Comparison of ENCODE assay signal across 9 cellular contexts in the genomic region with DNA sequence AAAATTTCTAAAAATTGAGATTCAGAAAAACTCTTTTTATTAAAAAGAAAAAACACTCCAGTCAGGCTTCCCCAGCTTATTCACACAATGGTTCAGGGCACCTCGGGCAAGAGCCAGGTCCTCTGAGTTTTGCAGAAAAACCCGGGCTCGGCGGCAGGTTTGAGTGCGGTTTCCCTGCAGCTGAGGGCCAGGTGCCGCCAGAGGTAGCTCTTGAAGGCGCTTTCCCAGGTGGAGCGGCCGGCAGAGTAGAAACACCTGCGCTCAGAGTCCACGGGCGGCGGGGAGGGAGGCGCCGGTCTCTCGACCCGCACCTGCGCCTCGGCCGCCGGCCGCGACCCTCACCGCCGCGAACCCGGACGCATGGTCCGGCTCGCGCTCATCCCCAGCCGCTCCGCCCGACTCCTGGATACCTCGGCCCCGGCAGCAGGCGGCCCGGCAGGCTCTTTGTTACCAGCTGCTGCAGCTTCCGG. TPM values are rescaled to one million over a fixed set of nuclear protein-coding genes. Genes with fewer than 3 reads are reported as not detected.
DNase-seq lines count a peak whose midpoint lies in the region; ATAC-seq, FAIRE-seq and TF ChIP-seq lines count a peak whose summit lies in the region.
"Had no signal": no experiment of that assay in that cellular context is flagged by ENCODE, and none has a peak within 500 bp of the region (broad histone marks: within the 10 kb centered on the region; RNA-seq: fewer than 3 reads in every experiment).

No MANE protein-coding gene starts in this region.

- ATAC-seq in A549 (peak; percentile 88 to 89; a peak in 5 of 6 replicates), GM18511 (IDR thresholded peaks at IDR 0.05; ENCODE audit: unreplicated experiment) (peak; percentile 32), HG03457 (IDR thresholded peaks at IDR 0.05; ENCODE audit: unreplicated experiment) (peak; percentile 13), sciatic nerve (no peak)
- ATAC-seq in activated CD8-positive, alpha-beta T cell treated with anti-CD3 and anti-CD28 coated beads, Interleukin-2, amount 10 ng/mL, durations not matched to agents 7 days and 5 days: peak; percentile 44
- ATAC-seq in stimulated activated effector memory CD8-positive, alpha-beta T cell treated with anti-CD3 and anti-CD28 coated beads, Interleukin-12 subunit alpha, Interleukin-12 subunit beta, amount 100 ng/mL, for 72 hours: no peak

- no peak for TF ChIP-seq RAD21 in A549 (conservative IDR thresholded peaks at IDR 0.05 in 1 of 2, IDR thresholded peaks at IDR 0.05 in 1 of 2)

- no peak for FAIRE-seq in A549 (lab: Jason Lieb, UNC)

- TF ChIP-seq EP300 in A549 (IDR thresholded peaks at IDR 0.05): no peak

- peaks cover 25% of the 10 kb centered on the region for H3K36me3 Mint-ChIP-seq in activated CD8-positive, alpha-beta T cell treated with anti-CD3 and anti-CD28 coated beads, Interleukin-2, amount 10 ng/mL, durations not matched to agents 7 days and 5 days (ENCODE audit: low read depth)
- peaks cover 21% of the 10 kb centered on the region for H3K36me3 Mint-ChIP-seq in stimulated activated effector memory CD8-positive, alpha-beta T cell treated with anti-CD3 and anti-CD28 coated beads, Interleukin-12 subunit alpha, Interleukin-12 subunit beta, amount 100 ng/mL, for 72 hours

- peaks cover 49% of the 10 kb centered on the region for H3K4me1 Mint-ChIP-seq in activated CD8-positive, alpha-beta T cell treated with anti-CD3 and anti-CD28 coated beads, Interleukin-2, amount 10 ng/mL, durations not matched to agents 7 days and 5 days (ENCODE audit: low read depth)
- H3K4me1 Mint-ChIP-seq in stimulated activated effector memory CD8-positive, alpha-beta T cell treated with anti-CD3 and anti-CD28 coated beads, Interleukin-12 subunit alpha, Interleukin-12 subunit beta, amount 100 ng/mL, for 72 hours: peaks cover 33% of the 10 kb centered on the region

- H3K27me3 Mint-ChIP-seq in activated CD8-positive, alpha-beta T cell treated with anti-CD3 and anti-CD28 coated beads, Interleukin-2, amount 10 ng/mL, durations not matched to agents 7 days and 5 days (ENCODE audit: low read depth): no peaks in the 10 kb centered on the region

- WGBS in A549 (ENCODE audit: missing lambda C conversion rate): 0% methylated on average over 6 of the region's 39 CpGs

- peak overlapping the region; percentile 81 to 97 for H3K27ac ChIP-seq in A549

- H3K4me3 ChIP-seq in A549 (peak overlapping the region; percentile 75), iPS-18c (ENCODE audit: insufficient read depth, low read depth, low read length) (peak overlapping the region; percentile 74)

- intact Hi-C loops in sciatic nerve (cut with DNase I): no loop called here

- H3K4me2 ChIP-seq in A549: peak overlapping the region; percentile 96

- peaks cover 14% of the 10 kb centered on the region; the same call in 2 of the 3 replicates for H3K4me1 ChIP-seq in A549

- CTCF ChIA-PET in A549 (lab: Yijun Ruan, JAX): interaction anchor here (0.9 kb wide), 1 partner anchor 11 kb away, joined by 3 read pairs; no protein-coding TSS in a partner anchor
- CTCF ChIA-PET in activated CD8-positive, alpha-beta T cell treated with anti-CD3 and anti-CD28 coated beads, Interleukin-2, amount 10 ng/mL, durations not matched to agents 7 days and 5 days (lab: Charles Lee): interaction anchor here (1.0 to 2.2 kb wide), 4 partner anchors 10 to 579 kb away, joined by 3 to 9 read pairs (median 5); no protein-coding TSS in a partner anchor

- no peak for TF ChIP-seq POLR2A in A549 (IDR thresholded peaks at IDR 0.05; ENCODE audit: low read length)

- DNase-seq in A549 (ENCODE audit: low read depth in 1 of 2, low spot score in 1 of 2): no peak
- no peak for DNase-seq in activated CD8-positive, alpha-beta T cell treated with anti-CD3 and anti-CD28 coated beads, Interleukin-2, amount 10 ng/mL, durations not matched to agents 7 days and 5 days
- DNase-seq in stimulated activated effector memory CD8-positive, alpha-beta T cell treated with anti-CD3 and anti-CD28 coated beads, Interleukin-12 subunit alpha, Interleukin-12 subunit beta, amount 100 ng/mL, for 72 hours (ENCODE audit: low spot score in 2 of 2): no peak
- DNase-seq in OCI-M2 (lab: John Stamatoyannopoulos, UW; ENCODE audit: unreplicated experiment): no peak
- DNase-seq in sciatic nerve (ENCODE audit: low spot score): no peak

- H3K9me3 ChIP-seq in A549 (no peaks in the 10 kb centered on the region), iPS-18c (ENCODE audit: control insufficient read depth, insufficient read depth, low read length) (no peaks in the 10 kb centered on the region)

- H3K27ac Mint-ChIP-seq in activated CD8-positive, alpha-beta T cell treated with anti-CD3 and anti-CD28 coated beads, Interleukin-2, amount 10 ng/mL, durations not matched to agents 7 days and 5 days: peak overlapping the region; percentile 96
- peak overlapping the region; percentile 97 for H3K27ac Mint-ChIP-seq in stimulated activated effector memory CD8-positive, alpha-beta T cell treated with anti-CD3 and anti-CD28 coated beads, Interleukin-12 subunit alpha, Interleukin-12 subunit beta, amount 100 ng/mL, for 72 hours

- H3K4me3 Mint-ChIP-seq in activated CD8-positive, alpha-beta T cell treated with anti-CD3 and anti-CD28 coated beads, Interleukin-2, amount 10 ng/mL, durations not matched to agents 7 days and 5 days: peak overlapping the region; percentile 90
- H3K4me3 Mint-ChIP-seq in stimulated activated effector memory CD8-positive, alpha-beta T cell treated with anti-CD3 and anti-CD28 coated beads, Interleukin-12 subunit alpha, Interleukin-12 subunit beta, amount 100 ng/mL, for 72 hours: peak overlapping the region; percentile 94

- H3K9me3 Mint-ChIP-seq in activated CD8-positive, alpha-beta T cell treated with anti-CD3 and anti-CD28 coated beads, Interleukin-2, amount 10 ng/mL, durations not matched to agents 7 days and 5 days (ENCODE audit: insufficient read depth): no peaks in the 10 kb centered on the region
- no peaks in the 10 kb centered on the region for H3K9me3 Mint-ChIP-seq in stimulated activated effector memory CD8-positive, alpha-beta T cell treated with anti-CD3 and anti-CD28 coated beads, Interleukin-12 subunit alpha, Interleukin-12 subunit beta, amount 100 ng/mL, for 72 hours

- TF ChIP-seq CTCF in A549 (IDR thresholded peaks at IDR 0.05): no peak

- POLR2A ChIA-PET in A549 (lab: Yijun Ruan, JAX): interaction anchor here (0.6 kb wide), 1 partner anchor 629 kb away, joined by 3 read pairs; no protein-coding TSS in a partner anchor
- POLR2A ChIA-PET in activated CD8-positive, alpha-beta T cell treated with anti-CD3 and anti-CD28 coated beads, Interleukin-2, amount 10 ng/mL, durations not matched to agents 7 days and 5 days (lab: Charles Lee): interaction anchor here (1.1 to 2.3 kb wide), 5 partner anchors 10 to 688 kb away, joined by 3 to 6 read pairs (median 4); a partner anchor contains a TSS

TF ChIP-seq in A549, 52 proteins besides CTCF, POLR2A, EP300 and RAD21:
- TF ChIP-seq KDM5A (IDR thresholded peaks at IDR 0.05) (peak; percentile 60), MYC (IDR thresholded peaks at IDR 0.05; ENCODE audit: borderline replicate concordance, low read length) (no peak), PHF8 (IDR thresholded peaks at IDR 0.05; ENCODE audit: borderline replicate concordance, low read depth) (0 out of 2 replicates have a peak, but pooled peaks have one; percentile 42), FOSB (CRISPR knock-in tag; IDR thresholded peaks at IDR 0.05) (no peak)

RNA-seq across cellular contexts. Expression of a gene that starts 0.4 kb away (rescaled TPM):
- 19.0 and 24.3 TPM in 2 replicates for polyA plus RNA-seq in A549 (2011; rRNA removed)
- 8.4 and 11.6 TPM in 2 replicates for polyA plus RNA-seq in A549 (2012; cell fraction: cytosol; rRNA removed)
- polyA plus RNA-seq in A549 (2012; cell fraction: nucleus; rRNA removed): 11.8 and 15.3 TPM in 2 replicates
- polyA plus RNA-seq in A549 (2017; fragmentation: RNase III; extraction: RNeasy Plus Mini Kit Qiagen cat#74134 plus additional on column Dnase treatment): 9.9 to 10.5 TPM (median 10.2 TPM) in 3 replicates
- 10.4 and 13.8 TPM in 2 replicates for polyA minus RNA-seq in A549 (2011; rRNA and poly(A)+ RNA removed)
- 10 to 100 TPM; 51.2 to 62.4 TPM for total RNA-seq in activated CD8-positive, alpha-beta T cell treated with anti-CD3 and anti-CD28 coated beads, Interleukin-2, amount 10 ng/mL, durations not matched to agents 7 days and 5 days
- 19.3 TPM for total RNA-seq in sciatic nerve

RNA-seq across cellular contexts. Expression of a gene that starts 0.8 kb away (rescaled TPM):
- polyA plus RNA-seq in A549 (2011; rRNA removed): 9.3 and 13.7 TPM in 2 replicates
- polyA plus RNA-seq in A549 (2012; cell fraction: cytosol; rRNA removed): 2.7 and 3.0 TPM in 2 replicates
- polyA plus RNA-seq in A549 (2012; cell fraction: nucleus; rRNA removed): 2.6 and 5.4 TPM in 2 replicates
- polyA plus RNA-seq in A549 (2017; fragmentation: RNase III; extraction: RNeasy Plus Mini Kit Qiagen cat#74134 plus additional on column Dnase treatment): 5.9 to 8.2 TPM (median 7.3 TPM) in 3 replicates
- polyA minus RNA-seq in A549 (2011; rRNA and poly(A)+ RNA removed): 6.2 and 7.4 TPM in 2 replicates
- total RNA-seq in activated CD8-positive, alpha-beta T cell treated with anti-CD3 and anti-CD28 coated beads, Interleukin-2, amount 10 ng/mL, durations not matched to agents 7 days and 5 days: 10 to 100 TPM; 21.3 to 25.5 TPM
- 26.0 TPM for total RNA-seq in sciatic nerve

RNA-seq across cellular contexts. Expression of a gene that starts 46.8 kb away (rescaled TPM):
- polyA plus RNA-seq in A549 (2011; rRNA removed) (not detected in 2 replicates), A549 (2017; fragmentation: RNase III; extraction: RNeasy Plus Mini Kit Qiagen cat#74134 plus additional on column Dnase treatment) (not detected in 3 replicates)
- not detected in 2 replicates for polyA plus RNA-seq in A549 (2012; cell fraction: cytosol; rRNA removed)
- not detected in 2 replicates for polyA plus RNA-seq in A549 (2012; cell fraction: nucleus; rRNA removed)
- polyA minus RNA-seq in A549 (2011; rRNA and poly(A)+ RNA removed): not detected in 2 replicates
- total RNA-seq in activated CD8-positive, alpha-beta T cell treated with anti-CD3 and anti-CD28 coated beads, Interleukin-2, amount 10 ng/mL, durations not matched to agents 7 days and 5 days: not detected
- not detected for total RNA-seq in sciatic nerve
- total RNA-seq: M059J had no signal

Comparison
In these comparisons a context has a peak if more than half of its experiments do, and no peak if none do; other contexts are left out.
1. ATAC-seq: peak in A549 (2 of 2), GM18511 (single experiment), HG03457 (single experiment) and activated CD8-positive, alpha-beta T cell treated with anti-CD3 and anti-CD28 coated beads, Interleukin-2, amount 10 ng/mL, durations not matched to agents 7 days and 5 days (single experiment); none in stimulated activated effector memory CD8-positive, alpha-beta T cell treated with anti-CD3 and anti-CD28 coated beads, Interleukin-12 subunit alpha, Interleukin-12 subunit beta, amount 100 ng/mL, for 72 hours (single experiment) and sciatic nerve (single experiment).